ENCODE assay signal across 1 cellular context in genomic region chr4:20512980-20513379, GRCh38.
TF ChIP-seq lines count a peak whose summit lies in the region.

No MANE protein-coding gene starts in this region.

TF ChIP-seq in K562, 482 proteins besides CTCF, POLR2A, EP300 and RAD21 (continued from another document):
- TF ChIP-seq, protein P1, sequence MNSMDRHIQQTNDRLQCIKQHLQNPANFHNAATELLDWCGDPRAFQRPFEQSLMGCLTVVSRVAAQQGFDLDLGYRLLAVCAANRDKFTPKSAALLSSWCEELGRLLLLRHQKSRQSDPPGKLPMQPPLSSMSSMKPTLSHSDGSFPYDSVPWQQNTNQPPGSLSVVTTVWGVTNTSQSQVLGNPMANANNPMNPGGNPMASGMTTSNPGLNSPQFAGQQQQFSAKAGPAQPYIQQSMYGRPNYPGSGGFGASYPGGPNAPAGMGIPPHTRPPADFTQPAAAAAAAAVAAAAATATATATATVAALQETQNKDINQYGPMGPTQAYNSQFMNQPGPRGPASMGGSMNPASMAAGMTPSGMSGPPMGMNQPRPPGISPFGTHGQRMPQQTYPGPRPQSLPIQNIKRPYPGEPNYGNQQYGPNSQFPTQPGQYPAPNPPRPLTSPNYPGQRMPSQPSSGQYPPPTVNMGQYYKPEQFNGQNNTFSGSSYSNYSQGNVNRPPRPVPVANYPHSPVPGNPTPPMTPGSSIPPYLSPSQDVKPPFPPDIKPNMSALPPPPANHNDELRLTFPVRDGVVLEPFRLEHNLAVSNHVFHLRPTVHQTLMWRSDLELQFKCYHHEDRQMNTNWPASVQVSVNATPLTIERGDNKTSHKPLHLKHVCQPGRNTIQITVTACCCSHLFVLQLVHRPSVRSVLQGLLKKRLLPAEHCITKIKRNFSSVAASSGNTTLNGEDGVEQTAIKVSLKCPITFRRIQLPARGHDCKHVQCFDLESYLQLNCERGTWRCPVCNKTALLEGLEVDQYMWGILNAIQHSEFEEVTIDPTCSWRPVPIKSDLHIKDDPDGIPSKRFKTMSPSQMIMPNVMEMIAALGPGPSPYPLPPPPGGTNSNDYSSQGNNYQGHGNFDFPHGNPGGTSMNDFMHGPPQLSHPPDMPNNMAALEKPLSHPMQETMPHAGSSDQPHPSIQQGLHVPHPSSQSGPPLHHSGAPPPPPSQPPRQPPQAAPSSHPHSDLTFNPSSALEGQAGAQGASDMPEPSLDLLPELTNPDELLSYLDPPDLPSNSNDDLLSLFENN (IDR thresholded peaks at IDR 0.05; ENCODE audit: low read depth in 2 of 2, low read length in 2 of 2), result no peak
- no peak for TF ChIP-seq HMGXB4 (CRISPR knock-in tag; IDR thresholded peaks at IDR 0.05)
- TF ChIP-seq TAL1 (IDR thresholded peaks at IDR 0.05), result 0 out of 2 replicates have a peak, but pooled peaks have one; percentile 8
- no peak for TF ChIP-seq MTA2 (IDR thresholded peaks at IDR 0.05; ENCODE audit: low read depth)
- no peak for TF ChIP-seq NCOA1 (IDR thresholded peaks at IDR 0.05; ENCODE audit: low read depth)
- TF ChIP-seq, protein P2, sequence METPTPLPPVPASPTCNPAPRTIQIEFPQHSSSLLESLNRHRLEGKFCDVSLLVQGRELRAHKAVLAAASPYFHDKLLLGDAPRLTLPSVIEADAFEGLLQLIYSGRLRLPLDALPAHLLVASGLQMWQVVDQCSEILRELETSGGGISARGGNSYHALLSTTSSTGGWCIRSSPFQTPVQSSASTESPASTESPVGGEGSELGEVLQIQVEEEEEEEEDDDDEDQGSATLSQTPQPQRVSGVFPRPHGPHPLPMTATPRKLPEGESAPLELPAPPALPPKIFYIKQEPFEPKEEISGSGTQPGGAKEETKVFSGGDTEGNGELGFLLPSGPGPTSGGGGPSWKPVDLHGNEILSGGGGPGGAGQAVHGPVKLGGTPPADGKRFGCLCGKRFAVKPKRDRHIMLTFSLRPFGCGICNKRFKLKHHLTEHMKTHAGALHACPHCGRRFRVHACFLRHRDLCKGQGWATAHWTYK (CRISPR knock-in tag; IDR thresholded peaks at IDR 0.05), result no peak
- no peak for TF ChIP-seq IFI16 (CRISPR knock-in tag; IDR thresholded peaks at IDR 0.05)
- TF ChIP-seq ERF (CRISPR knock-in tag; IDR thresholded peaks at IDR 0.05), result no peak
- TF ChIP-seq, protein P3, sequence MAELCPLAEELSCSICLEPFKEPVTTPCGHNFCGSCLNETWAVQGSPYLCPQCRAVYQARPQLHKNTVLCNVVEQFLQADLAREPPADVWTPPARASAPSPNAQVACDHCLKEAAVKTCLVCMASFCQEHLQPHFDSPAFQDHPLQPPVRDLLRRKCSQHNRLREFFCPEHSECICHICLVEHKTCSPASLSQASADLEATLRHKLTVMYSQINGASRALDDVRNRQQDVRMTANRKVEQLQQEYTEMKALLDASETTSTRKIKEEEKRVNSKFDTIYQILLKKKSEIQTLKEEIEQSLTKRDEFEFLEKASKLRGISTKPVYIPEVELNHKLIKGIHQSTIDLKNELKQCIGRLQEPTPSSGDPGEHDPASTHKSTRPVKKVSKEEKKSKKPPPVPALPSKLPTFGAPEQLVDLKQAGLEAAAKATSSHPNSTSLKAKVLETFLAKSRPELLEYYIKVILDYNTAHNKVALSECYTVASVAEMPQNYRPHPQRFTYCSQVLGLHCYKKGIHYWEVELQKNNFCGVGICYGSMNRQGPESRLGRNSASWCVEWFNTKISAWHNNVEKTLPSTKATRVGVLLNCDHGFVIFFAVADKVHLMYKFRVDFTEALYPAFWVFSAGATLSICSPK (IDR thresholded peaks at IDR 0.05; ENCODE audit: borderline replicate concordance), result no peak
